Comparison of ENCODE assay signal across 15 cellular contexts in genomic region chr2:149613712-149614111, GRCh38.
"Had no signal": no experiment of that assay in that cellular context is flagged by ENCODE, and none has a peak within 500 bp of the region (broad histone marks: within the 10 kb centered on the region; RNA-seq: fewer than 3 reads in every experiment).

No MANE protein-coding gene starts in this region.

- H3K27me3 Mint-ChIP-seq: brain, progenitor cell of endocrine pancreas had no signal

- H3K27ac Mint-ChIP-seq: activated T-helper 2 cell treated with anti-CD3 and anti-CD28 coated beads, Interferon-gamma antibody, Interleukin-2, Interleukin-4, amounts not matched to agents 10 μg/mL and 5 μg/mL and 100 μg/mL, durations not matched to agents 14 hours and 24 hours and 36 hours; natural killer cell treated with Interleukin-12 subunit alpha and Interleukin-12 subunit beta and Interleukin-15 and Interleukin-18, amount 100 ng/mL, for 72 hours; progenitor cell of endocrine pancreas had no signal

- H3K9me3 ChIP-seq: esophagus squamous epithelium, tibial artery, uterus had no signal

- H3K4me3 Mint-ChIP-seq: brain; natural killer cell treated with Interleukin-12 subunit alpha and Interleukin-12 subunit beta and Interleukin-15 and Interleukin-18, amount 100 ng/mL, for 72 hours had no signal

- H3K4me3 ChIP-seq: esophagus squamous epithelium, tibial artery, uterus had no signal

- H3K36me3 ChIP-seq: esophagus squamous epithelium, tibial artery, uterus had no signal

- H3K27ac ChIP-seq: esophagus squamous epithelium, tibial artery, uterus had no signal

- H3K36me3 Mint-ChIP-seq: brain; natural killer cell treated with Interleukin-12 subunit alpha and Interleukin-12 subunit beta and Interleukin-15 and Interleukin-18, amount 100 ng/mL, for 72 hours had no signal

- H3K9me3 Mint-ChIP-seq: activated T-helper 2 cell treated with anti-CD3 and anti-CD28 coated beads, Interferon-gamma antibody, Interleukin-2, Interleukin-4, amounts not matched to agents 10 μg/mL and 5 μg/mL and 100 μg/mL, durations not matched to agents 14 hours and 24 hours and 36 hours; natural killer cell treated with Interleukin-12 subunit alpha and Interleukin-12 subunit beta and Interleukin-15 and Interleukin-18, amount 100 ng/mL, for 72 hours had no signal

- DNase-seq: activated naive CD4-positive, alpha-beta T cell treated with anti-CD3 and anti-CD28 coated beads, Interleukin-2, amount 50 U/mL, for 16 hours; esophagus squamous epithelium; glutamatergic neuron; mammary epithelial cell; nucleus accumbens; right cardiac atrium; small intestine; tibial artery; uterus had no signal

- H3K4me1 ChIP-seq: uterus had no signal

- ATAC-seq: activated CD4-positive, CD25-positive, alpha-beta regulatory T cell treated with anti-CD3 and anti-CD28 coated beads, Interleukin-2, amount 50 U/mL, for 24 hours; natural killer cell treated with Interleukin-12 subunit alpha and Interleukin-12 subunit beta and Interleukin-15 and Interleukin-18, amount 100 ng/mL, for 72 hours; right cardiac atrium had no signal

- FAIRE-seq: islet of Langerhans, small intestine had no signal

- H3K27me3 ChIP-seq: esophagus squamous epithelium, tibial artery, uterus had no signal
